In genomic region chr9:129584136-129584535, GRCh38 we compare ENCODE assay signal across 9 cellular contexts. TPM values are rescaled to one million over a fixed set of nuclear protein-coding genes. Genes with fewer than 3 reads are reported as not detected.
A peak's percentile ranks its signal among the peaks of the same experiment; 100 is the strongest.
DNase-seq lines count a peak whose midpoint lies in the region; ATAC-seq and TF ChIP-seq lines count a peak whose summit lies in the region.
"Had no signal": no experiment of that assay in that cellular context is flagged by ENCODE, and none has a peak within 500 bp of the region (broad histone marks: within the 10 kb centered on the region; RNA-seq: fewer than 3 reads in every experiment).

No MANE protein-coding gene starts in this region.

- no peak for DNase-seq in activated CD4-positive, CD25-positive, alpha-beta regulatory T cell (lab: John Stamatoyannopoulos, UW)
- DNase-seq in Kasumi-1 (lab: John Stamatoyannopoulos, UW) (peak; percentile 74 to 79), T-helper 17 cell (peak in 1 of 3 donors; percentile 40)
- DNase-seq in stimulated activated CD4-positive, alpha-beta T cell treated with anti-CD3 and anti-CD28 coated beads, Interleukin-2, amount 100 ng/mL, for 48 hours, result peak; percentile 55 to 56

- no peaks in the 10 kb centered on the region for H3K27me3 Mint-ChIP-seq in T-helper 17 cell
- H3K27me3 Mint-ChIP-seq in brain, result peaks cover 9% of the 10 kb centered on the region

- peaks cover 56% of the 10 kb centered on the region for H3K4me1 Mint-ChIP-seq in T-helper 17 cell
- peaks cover 51% of the 10 kb centered on the region for H3K4me1 Mint-ChIP-seq in brain

- peaks cover 6% of the 10 kb centered on the region; the same call in 1 of the 2 replicates for H3K27me3 ChIP-seq in iPS-20b (ENCODE audit: insufficient read depth, low read length)

- H3K4me3 Mint-ChIP-seq in T-helper 17 cell, result peak overlapping the region; percentile 46
- H3K4me3 Mint-ChIP-seq in brain, result peak overlapping the region in 1 of 5 experiments; percentile 42

- H3K36me3 ChIP-seq in iPS-20b (ENCODE audit: insufficient read depth, low read depth, low read length), result no peaks in the 10 kb centered on the region

- no peak overlapping the region for H3K4me3 ChIP-seq in iPS-20b (ENCODE audit: low read length)

- TF ChIP-seq CTCF in brain (conservative IDR thresholded peaks at IDR 0.05), result no peak

- H3K36me3 Mint-ChIP-seq in T-helper 17 cell (ENCODE audit: low read depth) (no peaks in the 10 kb centered on the region), brain (no peaks in the 10 kb centered on the region)

- H3K27ac Mint-ChIP-seq in T-helper 17 cell, result peak overlapping the region; percentile 92
- H3K27ac Mint-ChIP-seq in brain, result peak overlapping the region in 4 of 5 experiments; percentile 72 to 96 (median 78)

- peak overlapping the region; percentile 2 for H3K27ac ChIP-seq in iPS-20b (ENCODE audit: low read length)

- H3K9me3 ChIP-seq in T-helper 17 cell (ENCODE audit: control insufficient read depth, low read length, poor library complexity, severe bottlenecking) (no peaks in the 10 kb centered on the region), iPS-20b (ENCODE audit: insufficient read depth, low read depth, low read length) (no peaks in the 10 kb centered on the region)

- peak; percentile 51 to 63 for ATAC-seq in activated CD4-positive, CD25-positive, alpha-beta regulatory T cell treated with anti-CD3 and anti-CD28 coated beads, Interleukin-2, amount 50 U/mL, for 24 hours
- ATAC-seq in T-helper 17 cell (peak; percentile 72), GM18909 (IDR thresholded peaks at IDR 0.05; ENCODE audit: poor library complexity, unreplicated experiment) (no peak)

- peaks cover 0 to 7% (median 3%) of the 10 kb centered on the region in 5 experiments for H3K9me3 Mint-ChIP-seq in brain

- H3K9ac ChIP-seq in iPS-20b (ENCODE audit: low read depth, low read length), result no peak overlapping the region

- no peaks in the 10 kb centered on the region for H3K4me1 ChIP-seq in iPS-20b (ENCODE audit: insufficient read depth, low read length)

RNA-seq across cellular contexts. Expression of gene C9orf50, which starts 36.8 kb away (rescaled TPM):
- not detected for total RNA-seq in T-helper 17 cell
- 3.5 TPM for polyA plus RNA-seq in brain (ENCODE audit: insufficient read depth, low read depth, low replicate concordance)
- total RNA-seq: lower leg skin had no signal

RNA-seq across cellular contexts. Expression of gene NTMT1, which starts 41.8 kb away (rescaled TPM):
- 10 to 100 TPM; 27.0 to 27.8 TPM for total RNA-seq in T-helper 17 cell
- polyA plus RNA-seq in brain (ENCODE audit: insufficient read depth, low read depth, low replicate concordance), result 118 TPM

RNA-seq across cellular contexts. Expression of gene ASB6, which starts 57.8 kb away (rescaled TPM):
- 10 to 100 TPM; 21.9 to 28.7 TPM for total RNA-seq in T-helper 17 cell
- 29.1 TPM for polyA plus RNA-seq in brain (ENCODE audit: insufficient read depth, low read depth, low replicate concordance)

Comparison
In these comparisons a context has a peak if more than half of its experiments do, and no peak if none do; other contexts are left out.
1. DNase-seq: peak in Kasumi-1 (2 of 2) and stimulated activated CD4-positive, alpha-beta T cell treated with anti-CD3 and anti-CD28 coated beads, Interleukin-2, amount 100 ng/mL, for 48 hours (2 of 2); none in activated CD4-positive, CD25-positive, alpha-beta regulatory T cell (0 of 4).